ENCODE assay signal across 14 cellular contexts in the genomic region with DNA sequence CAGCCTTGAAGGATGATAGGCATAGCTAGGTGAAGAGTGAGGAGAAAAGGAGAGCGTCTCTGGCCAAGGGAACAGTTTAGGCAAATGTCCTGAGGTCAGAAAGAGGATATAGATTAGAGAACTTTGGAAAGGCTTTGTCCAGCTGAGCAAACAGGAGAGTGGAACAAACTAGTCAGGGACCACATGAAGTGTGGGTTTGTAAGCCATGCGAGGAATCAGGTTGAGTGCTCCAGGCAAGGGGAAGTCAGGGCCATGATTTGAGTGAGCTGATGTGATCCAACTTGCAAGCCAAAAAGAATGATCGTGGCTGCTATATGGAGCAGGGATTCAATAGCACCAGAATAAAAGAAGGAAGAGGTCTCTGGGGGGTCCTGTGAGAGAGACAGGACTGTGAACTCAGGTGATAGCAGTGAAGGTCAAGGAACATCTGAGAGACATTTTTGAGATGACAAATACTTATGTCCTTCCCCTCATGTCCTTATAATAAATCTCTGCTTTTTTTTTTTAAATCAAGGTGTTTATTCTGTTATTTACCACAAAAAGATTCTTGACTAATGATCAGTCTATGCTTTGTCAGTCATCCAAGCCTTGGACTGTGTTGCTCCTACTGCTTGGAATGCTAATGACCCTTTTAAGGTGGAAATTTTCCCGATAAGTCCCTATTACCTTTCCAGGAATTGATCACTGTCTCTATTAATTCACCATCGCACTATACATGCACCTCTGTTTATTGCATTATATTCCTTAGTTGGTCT.
"Had no signal": no experiment of that assay in that cellular context is flagged by ENCODE, and none has a peak within 500 bp of the region (broad histone marks: within the 10 kb centered on the region; RNA-seq: fewer than 3 reads in every experiment).

No MANE protein-coding gene starts in this region.

- H3K9me3 ChIP-seq: heart left ventricle, right atrium auricular region, sigmoid colon, uterus had no signal

- H3K4me3 Mint-ChIP-seq: naive thymus-derived CD4-positive, alpha-beta T cell; nephron progenitor cell; type B pancreatic cell had no signal

- H3K4me3 ChIP-seq: heart left ventricle, right atrium auricular region, sigmoid colon, skin epidermis, uterus had no signal

- ATAC-seq: esophagus mucosa; heart left ventricle; naive thymus-derived CD4-positive, alpha-beta T cell had no signal

- H3K36me3 ChIP-seq: heart left ventricle, right atrium auricular region, sigmoid colon, uterus had no signal

- H3K27me3 Mint-ChIP-seq: naive thymus-derived CD4-positive, alpha-beta T cell; type B pancreatic cell had no signal

- H3K27ac Mint-ChIP-seq: naive thymus-derived CD4-positive, alpha-beta T cell; nephron progenitor cell; type B pancreatic cell had no signal

- H3K27ac ChIP-seq: heart left ventricle, right atrium auricular region, skin epidermis had no signal

- H3K27me3 ChIP-seq: heart left ventricle, right atrium auricular region, sigmoid colon, uterus had no signal

- H3K36me3 Mint-ChIP-seq: naive thymus-derived CD4-positive, alpha-beta T cell; type B pancreatic cell had no signal

- DNase-seq: effector memory CD4-positive, alpha-beta T cell; heart left ventricle; hippocampal formation; naive thymus-derived CD4-positive, alpha-beta T cell; nephron progenitor cell; sigmoid colon; stimulated activated CD4-positive, alpha-beta T cell treated with anti-CD3 and anti-CD28 coated beads, Interleukin-2, amount 100 ng/mL, for 24 hours; stimulated activated CD4-positive, alpha-beta T cell treated with anti-CD3 and anti-CD28 coated beads, Interleukin-4, amount 100 ng/mL, for 4 hours; stimulated activated naive CD4-positive, alpha-beta T cell; uterus had no signal
